ENCODE assay signal across 8 cellular contexts in the genomic region with DNA sequence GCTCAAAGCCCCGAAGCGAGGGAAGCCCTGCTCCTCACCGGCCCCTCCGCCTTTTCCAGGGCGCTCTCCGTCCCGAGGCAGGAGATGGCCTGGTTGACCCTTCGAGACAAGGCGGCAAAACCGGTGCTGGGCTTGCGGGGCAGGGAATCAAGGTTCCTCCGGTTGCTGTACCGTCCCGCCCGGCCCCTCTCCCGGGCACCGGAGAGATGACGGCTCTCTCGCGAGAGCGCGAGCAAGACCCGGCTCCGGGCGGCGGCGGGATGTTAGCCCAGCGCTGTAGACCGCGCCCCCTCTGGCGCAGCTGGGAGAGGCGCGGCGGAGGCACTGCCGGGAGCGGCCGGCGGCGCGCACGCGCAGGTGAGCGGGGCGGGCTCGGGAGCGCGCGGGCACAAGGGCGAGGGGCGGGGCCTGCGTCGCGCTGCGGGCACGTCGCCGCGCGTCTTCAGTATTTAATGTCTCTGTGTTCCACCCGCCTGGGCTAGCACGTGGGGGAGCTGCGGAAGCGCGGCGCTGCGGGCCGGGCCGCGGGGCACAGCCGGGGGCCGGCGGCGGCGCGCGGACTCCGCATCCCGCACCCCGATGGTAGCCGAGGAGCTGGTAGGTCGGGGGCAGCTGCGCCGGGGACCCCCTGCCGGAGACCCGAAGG. TPM values are rescaled to one million over a fixed set of nuclear protein-coding genes. Genes with fewer than 3 reads are reported as not detected.
DNase-seq lines count a peak whose midpoint lies in the region; ATAC-seq and TF ChIP-seq lines count a peak whose summit lies in the region.

AKAP1 (plus strand) TSS at position 445 of the 646 bp plus-strand sequence. CDS start 20,219 bp downstream, outside the sequence.

- peak; percentile 61 for DNase-seq in DMS79 (lab: John Stamatoyannopoulos, UW)
- peak; percentile 92 for DNase-seq in KBM-7
- peak; percentile 86 to 97 for DNase-seq in PC-9
- peak; percentile 97 for DNase-seq in activated T-cell treated with anti-CD3 and anti-CD28 coated beads, Interleukin-2, amount 50 U/mL, for 1 hour
- peak; percentile 96 to 98 for DNase-seq in erythroblast (lab: John Stamatoyannopoulos, UW)
- DNase-seq in stimulated activated CD8-positive, alpha-beta memory T cell treated with anti-CD3 and anti-CD28 coated beads, Interleukin-7, amount 100 ng/mL, for 1 hour (ENCODE audit: low read depth in 2 of 2): peak; percentile 81 to 86

- H3K4me1 ChIP-seq in PC-9 (replicated peaks; ENCODE audit: insufficient read depth) (peaks cover 28% of the 10 kb centered on the region), mucosa of stomach (ENCODE audit: control insufficient read depth, insufficient read depth, low read length) (peaks cover 33% of the 10 kb centered on the region)

- peak; percentile 40; the same call in 1 of the 2 replicates for TF ChIP-seq CTCF in PC-9 (conservative IDR thresholded peaks at IDR 0.05)

- H3K9ac ChIP-seq in mucosa of stomach (ENCODE audit: low read length): peak within 1 kb of the TSS; percentile 94

- in situ Hi-C loops in KBM-7 (cut with MboI; ENCODE audit: low pct_unique_long_range_greater_than_20kb, low sequenced_read_pairs): no loop called here

- peak within 1 kb of the TSS; percentile 91 for H3K4me3 ChIP-seq in PC-9
- peak within 1 kb of the TSS; percentile 96 for H3K4me3 ChIP-seq in mucosa of stomach (ENCODE audit: low read length)

- TF ChIP-seq POLR2A in erythroblast (IDR thresholded peaks at IDR 0.05; ENCODE audit: low read length): peak; percentile 94

- H4K20me1 ChIP-seq in PC-9 (ENCODE audit: insufficient read depth): peaks cover 26% of the 10 kb centered on the region

- peak within 1 kb of the TSS; percentile 64 for H3K27ac ChIP-seq in PC-9

- peak within 1 kb of the TSS; percentile 97 for H3K4me2 ChIP-seq in PC-9

- intact Hi-C loops in PC-9 (cut with micrococcal nuclease; ENCODE audit: unreplicated experiment): loop anchor here (10.0 kb wide), 1 partner anchor 390 kb away; no protein-coding TSS in a partner anchor

- BruUV-seq in PC-9 (replicated peaks; lab: Mats Ljungman, UMichigan): no TSS peak

- ATAC-seq in GM21723 (IDR thresholded peaks at IDR 0.05; ENCODE audit: unreplicated experiment): peak; percentile 85

- no peaks in the 10 kb centered on the region for H3K27me3 ChIP-seq in PC-9 (ENCODE audit: insufficient read depth, low read depth)
- no peaks in the 10 kb centered on the region for H3K27me3 ChIP-seq in mucosa of stomach (ENCODE audit: control insufficient read depth, insufficient read depth, low read length)

- CTCF ChIA-PET in PC-9 (lab: Charles Lee): interaction anchor here (0.6 to 1.0 kb wide), 2 partner anchors 37 to 75 kb away, joined by 3 read pairs; no protein-coding TSS in a partner anchor

- H3K9me3 ChIP-seq in PC-9 (ENCODE audit: insufficient read depth, low read depth) (no peaks in the 10 kb centered on the region), mucosa of stomach (ENCODE audit: control insufficient read depth, low read length) (no peaks in the 10 kb centered on the region)

- H3K36me3 ChIP-seq in PC-9 (ENCODE audit: low read depth) (no peaks in the 10 kb centered on the region), mucosa of stomach (ENCODE audit: control insufficient read depth, insufficient read depth, low read length) (no peaks in the 10 kb centered on the region)

- H3K79me2 ChIP-seq in PC-9 (ENCODE audit: low read depth): peaks cover 52% of the 10 kb centered on the region

- H2AFZ ChIP-seq in PC-9: peak within 1 kb of the TSS; percentile 99

- H3F3A ChIP-seq in PC-9 (ENCODE audit: insufficient read depth, low read depth): peaks cover 11% of the 10 kb centered on the region; the same call in 1 of the 2 replicates

- POLR2A ChIA-PET in PC-9 (lab: Charles Lee; ENCODE audit: unreplicated experiment): no interaction called here

- H3K9me2 ChIP-seq in PC-9 (ENCODE audit: insufficient read depth): no peaks in the 10 kb centered on the region

RNA-seq across cellular contexts. Expression of gene AKAP1, which starts in this region (rescaled TPM):
- 29.8 and 34.9 TPM in 2 replicates for total RNA-seq in PC-9 (2021)

Comparison
In these comparisons a context has a peak if more than half of its experiments do, and no peak if none do; other contexts are left out.
1. Peak in every context shown above with its lines: DNase-seq, ATAC-seq, H3K4me3 ChIP-seq and H3K27ac ChIP-seq.